ENCODE assay signal across 13 cellular contexts in the genomic region with DNA sequence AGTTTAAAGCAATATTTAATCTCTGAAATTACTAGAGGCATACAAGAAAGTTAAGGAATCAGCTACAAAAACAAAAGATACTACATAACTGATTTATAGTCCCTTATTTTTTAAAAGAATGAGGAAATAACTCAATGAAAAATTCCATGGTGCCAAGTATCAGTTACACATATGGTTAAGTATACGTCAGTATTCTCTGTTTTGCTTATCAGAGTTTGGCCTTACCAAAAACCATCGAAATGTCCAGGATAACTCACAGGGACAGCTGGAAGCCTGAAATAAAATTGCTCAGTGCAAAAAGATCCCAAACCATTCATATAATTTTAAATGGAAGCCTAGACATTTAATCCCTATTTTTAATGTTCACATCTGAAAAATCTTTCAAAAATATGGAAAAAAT. TPM values are rescaled to one million over a fixed set of nuclear protein-coding genes. Genes with fewer than 3 reads are reported as not detected.
A peak's percentile ranks its signal among the peaks of the same experiment; 100 is the strongest.
DNase-seq lines count a peak whose midpoint lies in the region; ATAC-seq and TF ChIP-seq lines count a peak whose summit lies in the region.
"Had no signal": no experiment of that assay in that cellular context is flagged by ENCODE, and none has a peak within 500 bp of the region (broad histone marks: within the 10 kb centered on the region; RNA-seq: fewer than 3 reads in every experiment).

No MANE protein-coding gene starts in this region.

- H3K23ac ChIP-seq in H9 (ENCODE audit: insufficient read length, low read depth, low read length), result no peak overlapping the region

- H3T11ph ChIP-seq in H9 (ENCODE audit: low read length), result no peak overlapping the region

- intact Hi-C loops in left ventricle myocardium inferior (cut with micrococcal nuclease) (no loop called here), Right ventricle myocardium inferior (cut with DNase I) (loop anchor here (5.0 kb wide), 1 partner anchor 162 kb away; no protein-coding TSS in a partner anchor), vagina (cut with DNase I) (no loop called here)

- peaks cover 8% of the 10 kb centered on the region for H3K23me2 ChIP-seq in H9 (ENCODE audit: insufficient read length, low read depth, low read length, poor library complexity, severe bottlenecking)

- no peak for ATAC-seq in Right ventricle myocardium inferior
- ATAC-seq: naive thymus-derived CD8-positive, alpha-beta T cell had no signal

- H3K4me1 ChIP-seq in left ventricle myocardium inferior (peaks cover 74% of the 10 kb centered on the region), muscle layer of duodenum (ENCODE audit: control insufficient read depth in 1 of 2, insufficient read depth in 2 of 2, low read length in 2 of 2) (peaks cover 4 to 37% of the 10 kb centered on the region in 2 donors), vagina (peaks cover 24% of the 10 kb centered on the region), H9 (ENCODE audit: insufficient read depth, low read length) (no peaks in the 10 kb centered on the region)

- DNase-seq in left ventricle myocardium inferior, result no peak
- DNase-seq in Right ventricle myocardium inferior (ENCODE audit: missing footprints), result no peak
- no peak for DNase-seq in brain microvascular endothelial cell
- DNase-seq in vagina (ENCODE audit: extremely low spot score in 2 of 2), result no peak
- no peak for DNase-seq in NCI-H510A (lab: John Stamatoyannopoulos, UW)
- no peak for DNase-seq in H9
- no peak for DNase-seq in NCI-H187 (lab: John Stamatoyannopoulos, UW)
- DNase-seq: GDM1; naive thymus-derived CD8-positive, alpha-beta T cell; NK-92 treated with Interleukin-12 subunit alpha and Interleukin-12 subunit beta, amount 100 ng/mL, for 24 hours; stimulated activated naive CD4-positive, alpha-beta T cell had no signal

- no peak overlapping the region for H2AFZ ChIP-seq in H9 (ENCODE audit: low read length)

- no peak overlapping the region for H4K5ac ChIP-seq in H9 (ENCODE audit: insufficient read length, low read depth, low read length)

- H2BK20ac ChIP-seq in H9 (ENCODE audit: low read depth, low read length, poor library complexity, severe bottlenecking), result no peak overlapping the region

- H3K79me2 ChIP-seq in H9 (ENCODE audit: insufficient read depth, low read length), result no peaks in the 10 kb centered on the region

- no peak overlapping the region for H2AK5ac ChIP-seq in H9 (ENCODE audit: insufficient read length, low read length)

- peak overlapping the region; percentile 92 for H3K4me3 ChIP-seq in left ventricle myocardium inferior
- no peak overlapping the region for H3K4me3 ChIP-seq in brain microvascular endothelial cell (ENCODE audit: low read depth, low read length)
- H3K4me3 ChIP-seq in muscle layer of duodenum (ENCODE audit: low read depth in 1 of 2, low read length in 2 of 2), result peak overlapping the region; percentile 5 to 37
- H3K4me3 ChIP-seq in vagina, result no peak overlapping the region

- no peak overlapping the region for H3K18ac ChIP-seq in H9 (ENCODE audit: insufficient read length, low read depth, low read length)

- H3K27me3 ChIP-seq in left ventricle myocardium inferior (ENCODE audit: low read depth) (no peaks in the 10 kb centered on the region), brain microvascular endothelial cell (replicated peaks) (no peaks in the 10 kb centered on the region), muscle layer of duodenum (ENCODE audit: low read depth, low read length) (no peaks in the 10 kb centered on the region), vagina (no peaks in the 10 kb centered on the region), H9 (ENCODE audit: insufficient read depth, low read length) (no peaks in the 10 kb centered on the region)

- no peak overlapping the region for H3K56ac ChIP-seq in H9 (ENCODE audit: insufficient read length, low read depth, low read length)

- H3K9me3 Mint-ChIP-seq in H9, result no peaks in the 10 kb centered on the region
- H3K9me3 Mint-ChIP-seq: activated naive CD4-positive, alpha-beta T cell treated with anti-CD3 and anti-CD28 coated beads, Interleukin-2, amount 50 U/mL, for 24 hours; naive thymus-derived CD8-positive, alpha-beta T cell had no signal

- peaks cover 0 to 18% (median 10%) of the 10 kb centered on the region in 3 experiments; a peak in 5 of 7 replicates for H3K36me3 Mint-ChIP-seq in H9 (ENCODE audit: insufficient read depth in 1 of 3, low read depth in 3 of 3)
- H3K36me3 Mint-ChIP-seq: activated naive CD4-positive, alpha-beta T cell treated with anti-CD3 and anti-CD28 coated beads, Interleukin-2, amount 50 U/mL, for 24 hours had no signal

- H3K36me3 ChIP-seq in left ventricle myocardium inferior (peaks cover 10% of the 10 kb centered on the region), brain microvascular endothelial cell (replicated peaks) (peaks cover 10% of the 10 kb centered on the region), muscle layer of duodenum (ENCODE audit: control insufficient read depth in 1 of 2, insufficient read depth in 2 of 2, low read length in 2 of 2) (peaks cover 8 to 17% of the 10 kb centered on the region in 2 donors), vagina (peaks cover 0 to 5% of the 10 kb centered on the region in 2 donors)

- no peak overlapping the region for H3K4ac ChIP-seq in H9 (ENCODE audit: low read depth, low read length)

- H3K9me3 ChIP-seq in left ventricle myocardium inferior (replicated peaks) (no peaks in the 10 kb centered on the region), muscle layer of duodenum (ENCODE audit: control insufficient read depth in 1 of 2, low read length in 2 of 2) (no peaks in the 10 kb centered on the region), vagina (no peaks in the 10 kb centered on the region), H9 (ENCODE audit: control insufficient read depth, low read depth, low read length) (no peaks in the 10 kb centered on the region)

- no peak overlapping the region for H3K14ac ChIP-seq in H9 (ENCODE audit: insufficient read depth, low read length)

- H3K27ac ChIP-seq in left ventricle myocardium inferior (replicated peaks) (peak overlapping the region; percentile 99), brain microvascular endothelial cell (peak overlapping the region; percentile 72), muscle layer of duodenum (ENCODE audit: low read length) (peak overlapping the region; percentile 91), vagina (peak overlapping the region; percentile 63), H9 (ENCODE audit: insufficient read length, low read depth, low read length) (no peak overlapping the region)

- no peak overlapping the region for H2BK15ac ChIP-seq in H9 (ENCODE audit: low read depth, low read length)

- H3K4me2 ChIP-seq in H9 (ENCODE audit: insufficient read depth, insufficient read length, low read length), result no peak overlapping the region

- WGBS in H9 (ENCODE audit: extremely low coverage, insufficient read length, low lambda C conversion rate), result no CpG with 5 or more reads among the region's 2 CpGs

- TF ChIP-seq POLR2A in vagina (IDR thresholded peaks at IDR 0.05), result no peak

- in situ Hi-C loops in brain microvascular endothelial cell (cut with HindIII; ENCODE audit: low pct_ligation_motif_present, low sequenced_read_pairs), result no loop called here

- H3K79me1 ChIP-seq in H9 (ENCODE audit: insufficient read depth, low read depth, low read length, poor library complexity, severe bottlenecking), result no peaks in the 10 kb centered on the region

- H2BK5ac ChIP-seq in H9 (ENCODE audit: insufficient read length, low read length), result no peak overlapping the region

- H3K4me1 Mint-ChIP-seq in H9, result peaks cover 10 to 11% of the 10 kb centered on the region in 2 experiments

- no peak overlapping the region for H2BK12ac ChIP-seq in H9 (ENCODE audit: insufficient read length, low read depth, low read length)

- H4K91ac ChIP-seq in H9 (ENCODE audit: insufficient read length, low read depth, low read length), result no peak overlapping the region

- H4K20me1 ChIP-seq in H9 (ENCODE audit: control insufficient read depth, insufficient read depth, insufficient read length), result no peaks in the 10 kb centered on the region

- TF ChIP-seq CTCF in left ventricle myocardium inferior (IDR thresholded peaks at IDR 0.05; ENCODE audit: borderline replicate concordance) (no peak), brain microvascular endothelial cell (IDR thresholded peaks at IDR 0.05; ENCODE audit: low read depth, low read length, missing control alignments) (no peak), vagina (IDR thresholded peaks at IDR 0.05) (no peak), H9 (conservative IDR thresholded peaks at IDR 0.05) (no peak)

- no peak overlapping the region for H3K27ac Mint-ChIP-seq in H9
- H3K27ac Mint-ChIP-seq: activated naive CD4-positive, alpha-beta T cell treated with anti-CD3 and anti-CD28 coated beads, Interleukin-2, amount 50 U/mL, for 24 hours had no signal

- no peak overlapping the region for H3K9ac ChIP-seq in H9 (ENCODE audit: extremely low read depth, insufficient read length, low read length)

- no peak overlapping the region for H4K8ac ChIP-seq in H9 (replicated peaks; ENCODE audit: insufficient read length, low read depth, low read length)

- no peak overlapping the region for H3K4me3 Mint-ChIP-seq in H9
- H3K4me3 Mint-ChIP-seq: activated naive CD4-positive, alpha-beta T cell treated with anti-CD3 and anti-CD28 coated beads, Interleukin-2, amount 50 U/mL, for 24 hours; naive thymus-derived CD8-positive, alpha-beta T cell had no signal

- peaks cover 10% of the 10 kb centered on the region for H3K27me3 Mint-ChIP-seq in H9 (ENCODE audit: low read depth)
- H3K27me3 Mint-ChIP-seq: activated naive CD4-positive, alpha-beta T cell treated with anti-CD3 and anti-CD28 coated beads, Interleukin-2, amount 50 U/mL, for 24 hours; naive thymus-derived CD8-positive, alpha-beta T cell had no signal

- no peak overlapping the region for H2BK120ac ChIP-seq in H9 (ENCODE audit: low read depth, low read length, poor library complexity, severe bottlenecking)

RNA-seq across cellular contexts. Expression of a gene that starts 3.6 kb away (rescaled TPM):
- total RNA-seq in left ventricle myocardium inferior (509 TPM), Right ventricle myocardium inferior (547 TPM), vagina (67.8 TPM), H9 (2021) (13.9 and 14.2 TPM in 2 replicates)

Comparison
In these comparisons a context has a peak if more than half of its experiments do, and no peak if none do; other contexts are left out.
1. H3K4me3 ChIP-seq: peak in left ventricle myocardium inferior (single experiment) and muscle layer of duodenum (2 of 2); none in brain microvascular endothelial cell (single experiment) and vagina (0 of 2).